8 cellular contexts compared by ENCODE assay signal in genomic region chr11:36508743-36509142, GRCh38. TPM values are rescaled to one million over a fixed set of nuclear protein-coding genes. Genes with fewer than 3 reads are reported as not detected.
DNase-seq lines count a peak whose midpoint lies in the region; ATAC-seq and TF ChIP-seq lines count a peak whose summit lies in the region.

No MANE protein-coding gene starts in this region.

- peaks cover 11% of the 10 kb centered on the region for H3K27me3 Mint-ChIP-seq in central memory CD8-positive, alpha-beta T cell

- H3K4me3 Mint-ChIP-seq in central memory CD8-positive, alpha-beta T cell = peak overlapping the region; percentile 95

- H3K4me1 ChIP-seq in Karpas-422 (ENCODE audit: low read length) (peaks cover 13% of the 10 kb centered on the region), muscle layer of duodenum (ENCODE audit: control insufficient read depth in 1 of 2, insufficient read depth in 2 of 2, low read length in 2 of 2) (peaks cover 0 to 17% of the 10 kb centered on the region in 2 donors), aorta (ENCODE audit: control insufficient read depth in 1 of 2, insufficient read depth in 2 of 2, low read length in 2 of 2) (no peaks in the 10 kb centered on the region)

- no peaks in the 10 kb centered on the region for H3K9me3 Mint-ChIP-seq in central memory CD8-positive, alpha-beta T cell

- H3K36me3 ChIP-seq in Karpas-422 (ENCODE audit: insufficient read depth, low read length) (no peaks in the 10 kb centered on the region), muscle layer of duodenum (ENCODE audit: control insufficient read depth in 1 of 2, insufficient read depth in 2 of 2, low read length in 2 of 2) (peaks cover 0 to 5% of the 10 kb centered on the region in 2 donors), aorta (ENCODE audit: control insufficient read depth in 1 of 2, insufficient read depth in 2 of 2, low read length in 1 of 2) (no peaks in the 10 kb centered on the region)

- H3K4me3 ChIP-seq in AG04449 (ENCODE audit: low read depth, low read length) (peak overlapping the region; percentile 99), Karpas-422 (ENCODE audit: low read length) (peak overlapping the region; percentile 98), muscle layer of duodenum (ENCODE audit: low read depth in 1 of 2, low read length in 2 of 2) (peak overlapping the region; percentile 98 to 99), aorta (ENCODE audit: low read length in 2 of 2) (peak overlapping the region in 1 of 2 donors; percentile 83)

- WGBS in aorta, 2 donors = 8 to 11% methylated on average over 3 of the region's 3 CpGs

- H3K4me2 ChIP-seq in Karpas-422 (ENCODE audit: low read depth, low read length, poor library complexity, severe bottlenecking) = peak overlapping the region; percentile 77

- intact Hi-C loops in aorta (cut with DNase I) = no loop called here

- no peaks in the 10 kb centered on the region for H3K9me2 ChIP-seq in Karpas-422 (replicated peaks; ENCODE audit: insufficient read depth, low read length)

- no peak overlapping the region for H2AFZ ChIP-seq in Karpas-422 (ENCODE audit: low read length)

- peaks cover 42% of the 10 kb centered on the region for H3K4me1 Mint-ChIP-seq in central memory CD8-positive, alpha-beta T cell

- POLR2A ChIA-PET in AG04449 (lab: Yijun Ruan, JAX) = interaction anchor here (0.7 to 1.2 kb wide), 2 partner anchors 9 to 16 kb away, joined by 3 to 5 read pairs; no protein-coding TSS in a partner anchor

- H3K79me2 ChIP-seq in Karpas-422 (ENCODE audit: low read length) = peaks cover 54% of the 10 kb centered on the region

- CTCF ChIA-PET in AG04449 (lab: Yijun Ruan, JAX) = interaction anchor here (0.8 to 2.9 kb wide), 9 partner anchors 8 to 238 kb away, joined by 3 to 20 read pairs (median 4); no protein-coding TSS in a partner anchor

- H3K27ac ChIP-seq in Karpas-422 (ENCODE audit: low read length) (no peak overlapping the region), muscle layer of duodenum (ENCODE audit: low read length) (peak overlapping the region; percentile 87), aorta (ENCODE audit: low read depth in 1 of 2, low read length in 2 of 2) (peak overlapping the region in 1 of 2 donors; percentile 49)

- H3K9me3 ChIP-seq in Karpas-422 (ENCODE audit: low read length) (no peaks in the 10 kb centered on the region), muscle layer of duodenum (ENCODE audit: control insufficient read depth in 1 of 2, low read length in 2 of 2) (peaks cover 0 to under 1% of the 10 kb centered on the region in 2 donors), aorta (ENCODE audit: control insufficient read depth, low read length) (no peaks in the 10 kb centered on the region)

- H3K36me3 Mint-ChIP-seq in central memory CD8-positive, alpha-beta T cell (ENCODE audit: insufficient read depth) = peaks cover 16% of the 10 kb centered on the region

- peak overlapping the region; percentile 94 for H3K9ac ChIP-seq in Karpas-422 (ENCODE audit: low read length)

- no peaks in the 10 kb centered on the region for H3K27me3 ChIP-seq in Karpas-422 (ENCODE audit: low read length)
- no peaks in the 10 kb centered on the region for H3K27me3 ChIP-seq in muscle layer of duodenum (ENCODE audit: low read depth, low read length)
- H3K27me3 ChIP-seq in aorta (ENCODE audit: control insufficient read depth in 1 of 2, insufficient read depth in 2 of 2, low read length in 1 of 2) = no peaks in the 10 kb centered on the region

- ATAC-seq in central memory CD8-positive, alpha-beta T cell (replicated peaks; ENCODE audit: extremely low read depth, poor library complexity, severe bottlenecking) = no peak
- no peak for ATAC-seq in GM18517 (IDR thresholded peaks at IDR 0.05; ENCODE audit: unreplicated experiment)
- no peak for ATAC-seq in aorta (ENCODE audit: low FRiP score)

- TF ChIP-seq CTCF in AG04449 (IDR thresholded peaks at IDR 0.05; ENCODE audit: insufficient read depth, low read length, missing control alignments) = no peak

- H4K20me1 ChIP-seq in Karpas-422 (ENCODE audit: insufficient read depth, low read depth, low read length) = peaks cover 4% of the 10 kb centered on the region

- DNase-seq in AG04449 (ENCODE audit: low read depth, low spot score) (no peak), Karpas-422 (peak; percentile 50), NCI-H2107 treated with DMSO at 0.1 percent for 48 hours (lab: John Stamatoyannopoulos, UW; ENCODE audit: unreplicated experiment) (no peak), aorta (no peak), C1 segment of cervical spinal cord (lab: John Stamatoyannopoulos, UW) (no peak)
- no peak for DNase-seq in central memory CD8-positive, alpha-beta T cell (ENCODE audit: low spot score in 2 of 2)

- peak overlapping the region; percentile 98 for H3K27ac Mint-ChIP-seq in central memory CD8-positive, alpha-beta T cell (ENCODE audit: low read depth)

RNA-seq across cellular contexts. Expression of gene TRAF6, which starts 1.3 kb away (rescaled TPM):
- 8.7 and 13.2 TPM in 2 replicates for total RNA-seq in Karpas-422 (2014; rRNA removed; shearing (Covaris generic); ENCODE audit: low replicate concordance)
- 10 to 100 TPM; 18.7 to 22.5 TPM for total RNA-seq in aorta
- 1 to 10 TPM; 4.4 to 5.7 TPM for polyA plus RNA-seq in aorta

RNA-seq across cellular contexts. Expression of gene RAG1, which starts 59.1 kb away (rescaled TPM):
- 0.34 and 0.72 TPM in 2 replicates for total RNA-seq in Karpas-422 (2014; rRNA removed; shearing (Covaris generic); ENCODE audit: low replicate concordance)
- total RNA-seq in aorta = under 1 TPM; 0.65 to 0.96 TPM
- under 1 TPM; 0.05 to 0.38 TPM for polyA plus RNA-seq in aorta
